Comparison of ENCODE assay signal across 8 cellular contexts in genomic region chr12:49336645-49337584, GRCh38. TPM values are rescaled to one million over a fixed set of nuclear protein-coding genes. Genes with fewer than 3 reads are reported as not detected.
DNase-seq lines count a peak whose midpoint lies in the region; ATAC-seq and TF ChIP-seq lines count a peak whose summit lies in the region.

Gene C1QL4, minus strand, starts transcription at chr12:49337188. Its CDS starts 711 bp downstream, at chr12:49336477.

- DNase-seq in EL (peak; percentile 79), NCI-H226 (peak; percentile 73), choroid plexus epithelial cell (ENCODE audit: low read depth) (peak; percentile 64), left lobe of liver (ENCODE audit: low spot score) (peak; percentile 70)
- peak; percentile 83 to 91 for DNase-seq in activated CD4-positive, alpha-beta T cell treated with anti-CD3 and anti-CD28 coated beads for 4 hours
- DNase-seq in stimulated activated CD4-positive, alpha-beta T cell treated with anti-CD3 and anti-CD28 coated beads, Interleukin-2, amount 100 ng/mL, for 4 hours (ENCODE audit: low read depth), result peak; percentile 79

- peak; percentile 78 for TF ChIP-seq CTCF in choroid plexus epithelial cell (conservative IDR thresholded peaks at IDR 0.05; ENCODE audit: low read depth, low read length)

- ATAC-seq in HG02798 (IDR thresholded peaks at IDR 0.05; ENCODE audit: poor library complexity, unreplicated experiment), result peak; percentile 77
- peak; percentile 97 for ATAC-seq in left lobe of liver
- ATAC-seq in GM21367 (IDR thresholded peaks at IDR 0.05; ENCODE audit: unreplicated experiment), result no peak

- H3K4me3 ChIP-seq in choroid plexus epithelial cell (ENCODE audit: low read depth, low read length), result peak within 1 kb of the TSS; percentile 43

RNA-seq across cellular contexts. Expression of gene C1QL4, which starts in this region (rescaled TPM):
- total RNA-seq in left lobe of liver, result not detected

Comparison
In these comparisons a context has a peak if more than half of its experiments do, and no peak if none do; other contexts are left out.
1. Peak in DNase-seq and ATAC-seq in left lobe of liver; RNA of the gene not detected or under 1 TPM.